Comparison of ENCODE assay signal across 1 cellular context in the genomic region with DNA sequence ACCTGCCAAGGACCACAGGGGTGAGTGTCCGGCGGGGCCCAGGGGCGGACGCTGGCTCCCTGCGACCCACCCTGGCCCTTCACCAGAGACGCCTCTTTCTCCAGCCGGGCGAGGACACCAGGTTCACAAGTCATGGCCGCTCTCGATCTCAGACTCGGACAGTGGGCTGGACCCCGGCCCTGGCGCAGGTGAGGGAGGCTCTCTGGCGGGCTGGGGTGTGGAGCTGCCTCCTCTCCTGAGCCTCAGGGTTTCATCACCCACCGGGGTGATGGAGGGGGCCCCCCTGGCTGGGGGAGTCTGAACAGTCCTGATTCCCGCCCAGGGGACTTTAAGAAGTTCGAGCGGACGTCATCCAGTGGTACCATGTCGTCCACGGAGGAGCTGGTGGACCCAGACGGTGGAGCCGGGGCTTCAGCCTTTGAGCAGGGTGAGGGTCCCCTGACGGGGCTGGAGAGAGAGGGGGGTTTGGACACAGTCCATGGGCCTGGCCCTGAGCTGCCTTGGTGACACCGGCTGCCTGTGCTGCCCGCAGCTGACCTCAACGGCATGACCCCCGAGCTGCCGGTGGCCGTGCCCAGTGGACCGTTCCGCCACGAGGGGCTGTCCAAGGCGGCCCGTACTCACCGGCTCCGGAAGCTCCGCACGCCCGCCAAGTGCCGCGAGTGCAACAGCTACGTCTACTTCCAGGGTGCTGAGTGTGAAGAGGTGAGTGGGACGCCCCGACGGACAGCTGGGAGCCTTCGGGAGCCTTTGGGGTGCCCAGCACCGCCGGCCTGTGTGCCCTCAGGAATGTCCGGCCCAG.
TF ChIP-seq lines count a peak whose summit lies in the region.

No MANE protein-coding gene starts in this region.

TF ChIP-seq in K562, 482 proteins besides CTCF, POLR2A, EP300 and RAD21:
- TF ChIP-seq, protein P1, sequence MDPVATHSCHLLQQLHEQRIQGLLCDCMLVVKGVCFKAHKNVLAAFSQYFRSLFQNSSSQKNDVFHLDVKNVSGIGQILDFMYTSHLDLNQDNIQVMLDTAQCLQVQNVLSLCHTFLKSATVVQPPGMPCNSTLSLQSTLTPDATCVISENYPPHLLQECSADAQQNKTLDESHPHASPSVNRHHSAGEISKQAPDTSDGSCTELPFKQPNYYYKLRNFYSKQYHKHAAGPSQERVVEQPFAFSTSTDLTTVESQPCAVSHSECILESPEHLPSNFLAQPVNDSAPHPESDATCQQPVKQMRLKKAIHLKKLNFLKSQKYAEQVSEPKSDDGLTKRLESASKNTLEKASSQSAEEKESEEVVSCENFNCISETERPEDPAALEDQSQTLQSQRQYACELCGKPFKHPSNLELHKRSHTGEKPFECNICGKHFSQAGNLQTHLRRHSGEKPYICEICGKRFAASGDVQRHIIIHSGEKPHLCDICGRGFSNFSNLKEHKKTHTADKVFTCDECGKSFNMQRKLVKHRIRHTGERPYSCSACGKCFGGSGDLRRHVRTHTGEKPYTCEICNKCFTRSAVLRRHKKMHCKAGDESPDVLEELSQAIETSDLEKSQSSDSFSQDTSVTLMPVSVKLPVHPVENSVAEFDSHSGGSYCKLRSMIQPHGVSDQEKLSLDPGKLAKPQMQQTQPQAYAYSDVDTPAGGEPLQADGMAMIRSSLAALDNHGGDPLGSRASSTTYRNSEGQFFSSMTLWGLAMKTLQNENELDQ (CRISPR knock-in tag; IDR thresholded peaks at IDR 0.05; ENCODE audit: borderline replicate concordance) = no peak
- peak; percentile 4 for TF ChIP-seq PCBP1 (IDR thresholded peaks at IDR 0.05; ENCODE audit: low read depth, low read length, poor library complexity, severe bottlenecking)
- TF ChIP-seq RBM14 (IDR thresholded peaks at IDR 0.05; ENCODE audit: borderline replicate concordance, insufficient read depth, low read depth, low read length) = 0 out of 2 replicates have a peak, but pooled peaks have one; percentile 61
- TF ChIP-seq, protein P2, sequence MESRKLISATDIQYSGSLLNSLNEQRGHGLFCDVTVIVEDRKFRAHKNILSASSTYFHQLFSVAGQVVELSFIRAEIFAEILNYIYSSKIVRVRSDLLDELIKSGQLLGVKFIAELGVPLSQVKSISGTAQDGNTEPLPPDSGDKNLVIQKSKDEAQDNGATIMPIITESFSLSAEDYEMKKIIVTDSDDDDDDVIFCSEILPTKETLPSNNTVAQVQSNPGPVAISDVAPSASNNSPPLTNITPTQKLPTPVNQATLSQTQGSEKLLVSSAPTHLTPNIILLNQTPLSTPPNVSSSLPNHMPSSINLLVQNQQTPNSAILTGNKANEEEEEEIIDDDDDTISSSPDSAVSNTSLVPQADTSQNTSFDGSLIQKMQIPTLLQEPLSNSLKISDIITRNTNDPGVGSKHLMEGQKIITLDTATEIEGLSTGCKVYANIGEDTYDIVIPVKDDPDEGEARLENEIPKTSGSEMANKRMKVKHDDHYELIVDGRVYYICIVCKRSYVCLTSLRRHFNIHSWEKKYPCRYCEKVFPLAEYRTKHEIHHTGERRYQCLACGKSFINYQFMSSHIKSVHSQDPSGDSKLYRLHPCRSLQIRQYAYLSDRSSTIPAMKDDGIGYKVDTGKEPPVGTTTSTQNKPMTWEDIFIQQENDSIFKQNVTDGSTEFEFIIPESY (CRISPR knock-in tag; IDR thresholded peaks at IDR 0.05) = peak; percentile 71; the same call in 1 of the 2 replicates
- no peak for TF ChIP-seq CBX5 (IDR thresholded peaks at IDR 0.05; ENCODE audit: borderline replicate concordance, low read depth)
- TF ChIP-seq KLF10 (CRISPR knock-in tag; IDR thresholded peaks at IDR 0.05) = no peak
- TF ChIP-seq MAFK (IDR thresholded peaks at IDR 0.05; ENCODE audit: low read length) = no peak
- TF ChIP-seq JUND (IDR thresholded peaks at IDR 0.05; ENCODE audit: borderline replicate concordance, low read depth, low read length) = no peak
- no peak for TF ChIP-seq JUND (tag; IDR thresholded peaks at IDR 0.05; ENCODE audit: borderline replicate concordance, low read depth, low read length)
- no peak for TF ChIP-seq ZFPM2 (CRISPR knock-in tag; IDR thresholded peaks at IDR 0.05)
